Comparison of ENCODE assay signal across 8 cellular contexts in genomic region chr1:160714047-160714648, GRCh38. TPM values are rescaled to one million over a fixed set of nuclear protein-coding genes. Genes with fewer than 3 reads are reported as not detected.
A peak's percentile ranks its signal among the peaks of the same experiment; 100 is the strongest.
DNase-seq lines count a peak whose midpoint lies in the region; ATAC-seq lines count a peak whose summit lies in the region.
"Not testable (repeated sequence)": the region's sequence is repeated elsewhere in the genome, so short reads cannot be mapped to it uniquely, and the experiment has no call there.
"Had no signal": no experiment of that assay in that cellular context is flagged by ENCODE, and none has a peak within 500 bp of the region (broad histone marks: within the 10 kb centered on the region; RNA-seq: fewer than 3 reads in every experiment).

No MANE protein-coding gene starts in this region.

- H3K9me3 Mint-ChIP-seq in CD4-positive, alpha-beta memory T cell; T-cell; activated naive CD4-positive, alpha-beta T cell treated with anti-CD3 and anti-CD28 coated beads, Interleukin-2, amount 50 U/mL, for 24 hours; naive thymus-derived CD4-positive, alpha-beta T cell: not testable (repeated sequence)

- not testable (repeated sequence) for H3K27me3 Mint-ChIP-seq in CD4-positive, alpha-beta memory T cell; T-cell; activated naive CD4-positive, alpha-beta T cell treated with anti-CD3 and anti-CD28 coated beads, Interleukin-2, amount 50 U/mL, for 24 hours; naive thymus-derived CD4-positive, alpha-beta T cell

- POLR2A ChIA-PET in CD4-positive, alpha-beta memory T cell (lab: Charles Lee; ENCODE audit: partially characterized antibody) = interaction anchor here (1.5 to 1.7 kb wide), 2 partner anchors 82 to 84 kb away, joined by 4 to 9 read pairs; partner anchors contain the start of gene LY9
- POLR2A ChIA-PET in T-cell (lab: Charles Lee) = interaction anchor here (0.6 to 0.9 kb wide), 3 partner anchors 8 to 31 kb away, joined by 3 to 4 read pairs (median 3); no protein-coding TSS in a partner anchor
- POLR2A ChIA-PET in naive thymus-derived CD4-positive, alpha-beta T cell (lab: Charles Lee) = not testable (repeated sequence)

- peak overlapping the region in 1 of 8 donors; percentile 17 for H3K4me3 Mint-ChIP-seq in CD4-positive, alpha-beta memory T cell
- H3K4me3 Mint-ChIP-seq in T-cell = peak overlapping the region in 1 of 3 donors; percentile 7
- H3K4me3 Mint-ChIP-seq in activated naive CD4-positive, alpha-beta T cell treated with anti-CD3 and anti-CD28 coated beads, Interleukin-2, amount 50 U/mL, for 24 hours = not testable (repeated sequence)
- H3K4me3 Mint-ChIP-seq in naive thymus-derived CD4-positive, alpha-beta T cell = peak overlapping the region in 5 of 10 donors; percentile 40 to 62 (median 58)

- peaks cover 21 to 33% (median 31%) of the 10 kb centered on the region in 4 donors for H3K4me1 Mint-ChIP-seq in CD4-positive, alpha-beta memory T cell
- H3K4me1 Mint-ChIP-seq in T-cell = peaks cover 47 to 70% (median 48%) of the 10 kb centered on the region in 3 donors
- H3K4me1 Mint-ChIP-seq in activated naive CD4-positive, alpha-beta T cell treated with anti-CD3 and anti-CD28 coated beads, Interleukin-2, amount 50 U/mL, for 24 hours = peaks cover 64% of the 10 kb centered on the region
- peaks cover 31 to 61% (median 52%) of the 10 kb centered on the region in 7 donors for H3K4me1 Mint-ChIP-seq in naive thymus-derived CD4-positive, alpha-beta T cell

- H3K4me1 ChIP-seq in CD4-positive, alpha-beta memory T cell (ENCODE audit: insufficient read depth, low read length) = peaks cover 38% of the 10 kb centered on the region
- H3K4me1 ChIP-seq in effector memory CD4-positive, alpha-beta T cell (ENCODE audit: control insufficient read depth, insufficient read depth, low read length, poor library complexity, severe bottlenecking) = peaks cover 25% of the 10 kb centered on the region
- peaks cover 32 to 41% of the 10 kb centered on the region in 2 donors for H3K4me1 ChIP-seq in naive thymus-derived CD4-positive, alpha-beta T cell (ENCODE audit: control insufficient read depth in 2 of 2, insufficient read depth in 2 of 2, low read length in 2 of 2)
- peaks cover 31% of the 10 kb centered on the region for H3K4me1 ChIP-seq in thymus (ENCODE audit: control insufficient read depth, insufficient read depth, low read length)

- not testable (repeated sequence) for DNase-seq in CD4-positive, alpha-beta memory T cell; effector memory CD4-positive, alpha-beta T cell
- DNase-seq in T-cell = peak in 20 of 34 experiments; percentile 5 to 76 (median 32)
- peak in 1 of 9 donors; percentile 42 for DNase-seq in naive thymus-derived CD4-positive, alpha-beta T cell

- 55% methylated on average over 5 of the region's 5 CpGs for WGBS in thymus

- not testable (repeated sequence) for H3K4me3 ChIP-seq in CD4-positive, alpha-beta memory T cell (ENCODE audit: low read length in 2 of 2); effector memory CD4-positive, alpha-beta T cell (ENCODE audit: insufficient read depth, low read depth, low read length, poor library complexity, severe bottlenecking); naive thymus-derived CD4-positive, alpha-beta T cell (ENCODE audit: low read length); thymus (ENCODE audit: low read length)

- peak overlapping the region in 4 of 7 donors; percentile 26 to 87 (median 75) for H3K27ac Mint-ChIP-seq in CD4-positive, alpha-beta memory T cell
- peak overlapping the region; percentile 84 to 88 for H3K27ac Mint-ChIP-seq in T-cell
- peak overlapping the region; percentile 72 for H3K27ac Mint-ChIP-seq in activated naive CD4-positive, alpha-beta T cell treated with anti-CD3 and anti-CD28 coated beads, Interleukin-2, amount 50 U/mL, for 24 hours
- peak overlapping the region in 3 of 9 donors; percentile 87 to 91 (median 90) for H3K27ac Mint-ChIP-seq in naive thymus-derived CD4-positive, alpha-beta T cell

- ATAC-seq in GM19468 (IDR thresholded peaks at IDR 0.05; ENCODE audit: extremely low read depth, unreplicated experiment) (peak; percentile 9), T-cell (replicated peaks in 1 of 4) (peak in 3 of 4 experiments; percentile 53 to 72 (median 54))
- peak; percentile 57 for ATAC-seq in naive thymus-derived CD4-positive, alpha-beta T cell

- CTCF ChIA-PET in CD4-positive, alpha-beta memory T cell (lab: Charles Lee; ENCODE audit: partially characterized antibody) = interaction anchor here (0.8 to 7.5 kb wide), 13 partner anchors 8 to 276 kb away, joined by 3 to 103 read pairs (median 5); no protein-coding TSS in a partner anchor
- CTCF ChIA-PET in T-cell (lab: Charles Lee) = interaction anchor here in 1 of 2 donors (0.6 to 5.3 kb wide), 11 partner anchors 8 to 452 kb away, joined by 3 to 52 read pairs (median 8); partner anchors contain the start of gene PPOX
- CTCF ChIA-PET in naive thymus-derived CD4-positive, alpha-beta T cell (lab: Charles Lee) = interaction anchor here (0.7 to 1.7 kb wide), 7 partner anchors 10 to 121 kb away, joined by 3 to 8 read pairs (median 3); no protein-coding TSS in a partner anchor

- H3K36me3 ChIP-seq in CD4-positive, alpha-beta memory T cell (ENCODE audit: insufficient read depth, low read length); effector memory CD4-positive, alpha-beta T cell (ENCODE audit: control insufficient read depth, insufficient read depth, low read length); naive thymus-derived CD4-positive, alpha-beta T cell (ENCODE audit: control insufficient read depth in 2 of 3, insufficient read depth in 3 of 3, low read length in 3 of 3); thymus (ENCODE audit: control insufficient read depth, insufficient read depth): not testable (repeated sequence)

- H3K36me3 Mint-ChIP-seq in CD4-positive, alpha-beta memory T cell; T-cell; activated naive CD4-positive, alpha-beta T cell treated with anti-CD3 and anti-CD28 coated beads, Interleukin-2, amount 50 U/mL, for 24 hours; naive thymus-derived CD4-positive, alpha-beta T cell: not testable (repeated sequence)

- not testable (repeated sequence) for H3K27ac ChIP-seq in CD4-positive, alpha-beta memory T cell (ENCODE audit: low read depth, low read length)
- peak overlapping the region; percentile 90 for H3K27ac ChIP-seq in effector memory CD4-positive, alpha-beta T cell (ENCODE audit: insufficient read depth, low read length, poor library complexity, severe bottlenecking)
- peak overlapping the region; percentile 99 for H3K27ac ChIP-seq in naive thymus-derived CD4-positive, alpha-beta T cell (ENCODE audit: low read depth, low read length)
- H3K27ac ChIP-seq in thymus (ENCODE audit: low read depth) = peak overlapping the region; percentile 86

- H3K9me3 ChIP-seq in CD4-positive, alpha-beta memory T cell (ENCODE audit: control insufficient read depth in 1 of 2, low read length in 2 of 2); effector memory CD4-positive, alpha-beta T cell (ENCODE audit: control insufficient read depth, low read length); naive thymus-derived CD4-positive, alpha-beta T cell (ENCODE audit: control insufficient read depth in 2 of 3, low read length in 3 of 3); thymus (ENCODE audit: control insufficient read depth): not testable (repeated sequence)

- intact Hi-C loops in CD4-positive, alpha-beta memory T cell (cut with micrococcal nuclease); naive thymus-derived CD4-positive, alpha-beta T cell (cut with micrococcal nuclease): not testable (repeated sequence)

- not testable (repeated sequence) for H3K27me3 ChIP-seq in CD4-positive, alpha-beta memory T cell (ENCODE audit: insufficient read depth, low read length); effector memory CD4-positive, alpha-beta T cell (replicated peaks; ENCODE audit: control insufficient read depth, insufficient read depth, low read length, poor library complexity, severe bottlenecking); naive thymus-derived CD4-positive, alpha-beta T cell (ENCODE audit: control insufficient read depth in 2 of 2, insufficient read depth in 2 of 2, low read length in 2 of 2); thymus (ENCODE audit: control insufficient read depth, insufficient read depth)

RNA-seq across cellular contexts. Expression of gene CD48, which starts 2.5 kb away (rescaled TPM):
- total RNA-seq in CD4-positive, alpha-beta memory T cell = 100 to 1,000 TPM; 301 to 329 TPM
- polyA plus RNA-seq in CD4-positive, alpha-beta memory T cell = 100 to 1,000 TPM; 228 to 246 TPM
- total RNA-seq in T-cell = 100 to 1,000 TPM; 249 to 393 (median 273) TPM
- 100 to 1,000 TPM; 253 to 438 (median 358) TPM for total RNA-seq in naive thymus-derived CD4-positive, alpha-beta T cell
- polyA plus RNA-seq in naive thymus-derived CD4-positive, alpha-beta T cell = 100 to 1,000 TPM; 200 to 223 TPM
- 157 TPM for polyA plus RNA-seq in thymus
- total RNA-seq: SJSA1 had no signal

RNA-seq across cellular contexts. Expression of gene SLAMF7, which starts 24.9 kb away (rescaled TPM):
- total RNA-seq in CD4-positive, alpha-beta memory T cell = 1 to 10 TPM; 8.1 to 8.2 TPM
- 1 to 10 TPM; 2.8 TPM for polyA plus RNA-seq in CD4-positive, alpha-beta memory T cell
- 10 to 100 TPM in 4 of 5 donors, 1 to 10 TPM in 1; 9.5 to 32.0 (median 25.5) TPM for total RNA-seq in T-cell
- 10 to 100 TPM in 2 of 5 experiments, 1 to 10 TPM in 3; 1.9 to 39.3 (median 7.7) TPM for total RNA-seq in naive thymus-derived CD4-positive, alpha-beta T cell
- polyA plus RNA-seq in naive thymus-derived CD4-positive, alpha-beta T cell = under 1 TPM; 0.21 to 0.52 TPM
- polyA plus RNA-seq in thymus = 17.6 TPM
- total RNA-seq: SJSA1 had no signal
